In the genomic region with DNA sequence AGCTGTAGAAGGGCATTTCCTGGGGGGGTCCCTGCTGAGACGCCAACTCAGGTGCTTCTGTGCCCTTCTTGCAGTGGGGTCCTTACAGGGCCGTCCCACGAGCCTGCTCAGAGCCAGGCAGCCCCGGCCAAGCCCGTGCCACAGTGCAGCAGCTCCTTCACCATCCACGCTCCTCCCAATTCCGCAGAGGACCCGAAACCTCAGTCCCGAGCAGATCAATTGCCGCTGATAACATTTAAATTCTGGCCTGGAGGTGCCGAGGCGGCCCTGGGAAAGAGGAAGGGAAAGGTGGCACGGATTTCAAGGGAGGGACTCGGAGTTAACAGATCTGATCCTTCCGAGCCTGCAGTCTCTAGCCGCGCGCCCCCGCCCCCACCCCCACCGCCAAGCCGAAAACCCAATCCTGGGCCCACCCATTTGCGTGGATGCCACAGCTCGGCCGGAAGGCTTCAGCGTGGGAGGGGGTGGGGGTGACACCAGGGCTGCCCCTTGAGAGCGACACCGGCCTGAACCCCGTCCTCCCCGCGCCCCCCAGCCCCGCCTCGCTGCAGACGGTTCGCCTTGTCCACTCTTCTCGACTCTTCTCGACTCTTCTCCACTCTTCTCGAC, we compare ENCODE assay signal across 8 cellular contexts. TPM values are rescaled to one million over a fixed set of nuclear protein-coding genes. Genes with fewer than 3 reads are reported as not detected.
A peak's percentile ranks its signal among the peaks of the same experiment; 100 is the strongest.
DNase-seq lines count a peak whose midpoint lies in the region; TF ChIP-seq lines count a peak whose summit lies in the region.

No MANE protein-coding gene starts in this region.

- intact Hi-C loops in testis (cut with DNase I; ENCODE audit: low total_unique reads): loop anchor here (10.0 kb wide), 1 partner anchor 82 kb away; a partner anchor contains a TSS

- H3K36me3 ChIP-seq in testis (ENCODE audit: low read depth, missing control alignments): no peaks in the 10 kb centered on the region

- DNase-seq in T-helper 2 cell treated with Interferon-gamma antibody and Interleukin-4, amounts not matched to agents 5 μg/mL and 100 μg/mL, for 36 hours (ENCODE audit: low spot score): no peak
- DNase-seq in T-helper 2 cell (no peak), astrocyte of the hippocampus (ENCODE audit: low read depth, low spot score) (peak; percentile 16), testis (peak; percentile 45), NCI-H510A (lab: John Stamatoyannopoulos, UW) (no peak), NCI-H1417 treated with DMSO at 0.1 percent for 48 hours (lab: John Stamatoyannopoulos, UW) (no peak), NCI-H1436 treated with DMSO at 0.1 percent for 48 hours (lab: John Stamatoyannopoulos, UW) (no peak)

- peaks cover 46% of the 10 kb centered on the region for H3K4me1 Mint-ChIP-seq in T-helper 2 cell treated with Interferon-gamma antibody and Interleukin-4, amounts not matched to agents 5 μg/mL and 100 μg/mL, for 36 hours (ENCODE audit: low read depth)

- TF ChIP-seq POLR2A in testis (IDR thresholded peaks at IDR 0.05): no peak

- no peaks in the 10 kb centered on the region for H3K9me3 ChIP-seq in testis

- H3K4me1 ChIP-seq in testis: peaks cover 61% of the 10 kb centered on the region

- peaks cover 5% of the 10 kb centered on the region for H3K27me3 Mint-ChIP-seq in T-helper 2 cell treated with Interferon-gamma antibody and Interleukin-4, amounts not matched to agents 5 μg/mL and 100 μg/mL, for 36 hours (ENCODE audit: low read depth)

- no peaks in the 10 kb centered on the region for H3K9me3 Mint-ChIP-seq in T-helper 2 cell treated with Interferon-gamma antibody and Interleukin-4, amounts not matched to agents 5 μg/mL and 100 μg/mL, for 36 hours

- H3K4me3 Mint-ChIP-seq in T-helper 2 cell treated with Interferon-gamma antibody and Interleukin-4, amounts not matched to agents 5 μg/mL and 100 μg/mL, for 36 hours: peak overlapping the region; percentile 88

- H3K27ac Mint-ChIP-seq in T-helper 2 cell treated with Interferon-gamma antibody and Interleukin-4, amounts not matched to agents 5 μg/mL and 100 μg/mL, for 36 hours: peak overlapping the region; percentile 89

- H3K27ac ChIP-seq in layer of hippocampus (ENCODE audit: low read depth, low read length) (peak overlapping the region; percentile 90), testis (peak overlapping the region; percentile 97)

- no peak for TF ChIP-seq CTCF in testis (IDR thresholded peaks at IDR 0.05)

- H3K4me3 ChIP-seq in testis: peak overlapping the region; percentile 60 to 65

- 10 to 18% methylated on average over 32 to 36 of the region's 37 CpGs for whole genome bisulfite sequencing in testis, 2 donors

- H3K27me3 ChIP-seq in layer of hippocampus (ENCODE audit: control insufficient read depth, insufficient read depth, low read length) (no peaks in the 10 kb centered on the region), testis (no peaks in the 10 kb centered on the region)

- H3K36me3 Mint-ChIP-seq in T-helper 2 cell treated with Interferon-gamma antibody and Interleukin-4, amounts not matched to agents 5 μg/mL and 100 μg/mL, for 36 hours (ENCODE audit: low read depth): peaks cover 3% of the 10 kb centered on the region

RNA-seq across cellular contexts. Expression of a gene that starts 32.3 kb away (rescaled TPM):
- total RNA-seq in testis: 100 to 1,000 TPM; 172 to 188 TPM
- 81.0 TPM for polyA plus RNA-seq in testis (ENCODE audit: insufficient read depth, low read depth, low replicate concordance)

Comparison
In these comparisons a context has a peak if more than half of its experiments do, and no peak if none do; other contexts are left out.
1. DNase-seq: peak in astrocyte of the hippocampus (single experiment) and testis (single experiment); none in T-helper 2 cell treated with Interferon-gamma antibody and Interleukin-4, amounts not matched to agents 5 μg/mL and 100 μg/mL, for 36 hours (single experiment), T-helper 2 cell (0 of 5), NCI-H510A (single experiment), NCI-H1417 treated with DMSO at 0.1 percent for 48 hours (single experiment) and NCI-H1436 treated with DMSO at 0.1 percent for 48 hours (single experiment).